ENCODE assay signal across 13 cellular contexts in genomic region chr12:19894803-19895202, GRCh38.
DNase-seq lines count a peak whose midpoint lies in the region; ATAC-seq, FAIRE-seq and TF ChIP-seq lines count a peak whose summit lies in the region.
"Had no signal": no experiment of that assay in that cellular context is flagged by ENCODE, and none has a peak within 500 bp of the region (broad histone marks: within the 10 kb centered on the region; RNA-seq: fewer than 3 reads in every experiment).

No MANE protein-coding gene starts in this region.

- H3K36me3 ChIP-seq in astrocyte (ENCODE audit: insufficient read depth, low read length): no peaks in the 10 kb centered on the region
- H3K36me3 ChIP-seq: uterus had no signal

- H3K4me3 ChIP-seq in GM12865 (ENCODE audit: low read depth, low read length) (no peak overlapping the region), astrocyte (ENCODE audit: insufficient read depth, low read depth, low read length) (no peak overlapping the region)
- H3K4me3 ChIP-seq: uterus had no signal

- no peaks in the 10 kb centered on the region for H3K9me3 ChIP-seq in astrocyte (ENCODE audit: insufficient read depth, low read depth, low read length)
- H3K9me3 ChIP-seq: uterus had no signal

- no peak overlapping the region for H3K4me3 Mint-ChIP-seq in astrocyte (ENCODE audit: unreplicated experiment)

- peaks cover 4% of the 10 kb centered on the region for H3K4me1 Mint-ChIP-seq in astrocyte (ENCODE audit: low read depth, unreplicated experiment)

- H3K27ac ChIP-seq in astrocyte (ENCODE audit: low read depth, low read length): no peak overlapping the region
- H3K27ac ChIP-seq: foreskin keratinocyte, uterus had no signal

- DNase-seq in GM12865 (ENCODE audit: low read depth): peak; percentile 86
- DNase-seq in astrocyte (ENCODE audit: low read depth): peak; percentile 29
- DNase-seq in NCI-H1694 (lab: John Stamatoyannopoulos, UW): no peak
- no peak for DNase-seq in NCI-H146 treated with DMSO at 0.1 percent for 48 hours (lab: John Stamatoyannopoulos, UW; ENCODE audit: unreplicated experiment)
- no peak for DNase-seq in NCI-H1048 (lab: John Stamatoyannopoulos, UW)
- no peak for DNase-seq in AG08395 (ENCODE audit: low spot score)
- DNase-seq: H7, mesendoderm, NCI-H146, uterus had no signal

- H3K36me3 Mint-ChIP-seq in astrocyte (ENCODE audit: low read depth, unreplicated experiment): no peaks in the 10 kb centered on the region

- no peak overlapping the region for H3K9ac ChIP-seq in astrocyte (ENCODE audit: low read length)

- ATAC-seq in GM19043 (IDR thresholded peaks at IDR 0.05; ENCODE audit: low read depth, unreplicated experiment) (peak; percentile 58), HG03342 (IDR thresholded peaks at IDR 0.05; ENCODE audit: unreplicated experiment) (peak; percentile 87)
- ATAC-seq: foreskin keratinocyte had no signal

- H2AFZ ChIP-seq in astrocyte (ENCODE audit: low read depth, low read length): no peak overlapping the region

- no peaks in the 10 kb centered on the region for H3K27me3 ChIP-seq in astrocyte (ENCODE audit: insufficient read depth, low read length)
- H3K27me3 ChIP-seq: foreskin keratinocyte, uterus had no signal

- H3K4me2 ChIP-seq in astrocyte (ENCODE audit: low read length): no peak overlapping the region

- H3K27ac Mint-ChIP-seq in astrocyte (ENCODE audit: unreplicated experiment): peak overlapping the region; percentile 27

- H4K20me1 ChIP-seq in astrocyte (ENCODE audit: insufficient read depth, low read length): no peaks in the 10 kb centered on the region

- no peaks in the 10 kb centered on the region for H3K79me2 ChIP-seq in astrocyte (ENCODE audit: insufficient read depth, low read length)

- TF ChIP-seq CTCF in GM12865 (IDR thresholded peaks at IDR 0.05; ENCODE audit: insufficient read depth, low read depth, low read length, missing control alignments) (no peak), astrocyte (IDR thresholded peaks at IDR 0.05; ENCODE audit: insufficient read depth, low read depth, low read length) (no peak)

- no peaks in the 10 kb centered on the region for H3K9me3 Mint-ChIP-seq in astrocyte (ENCODE audit: unreplicated experiment)

- no peak for FAIRE-seq in astrocyte (lab: Jason Lieb, UNC)

- H3K27me3 Mint-ChIP-seq in astrocyte (ENCODE audit: low read depth, unreplicated experiment): no peaks in the 10 kb centered on the region

- H3K4me1 ChIP-seq in astrocyte (ENCODE audit: insufficient read depth, low read length): no peaks in the 10 kb centered on the region
- H3K4me1 ChIP-seq: foreskin keratinocyte, uterus had no signal

Comparison
In these comparisons a context has a peak if more than half of its experiments do, and no peak if none do; other contexts are left out.
1. DNase-seq: peak in GM12865 (single experiment) and astrocyte (single experiment); none in NCI-H1694 (single experiment), NCI-H146 treated with DMSO at 0.1 percent for 48 hours (single experiment), NCI-H1048 (single experiment) and AG08395 (single experiment).